9 cellular contexts compared by ENCODE assay signal in genomic region chr14:89040080-89040437, GRCh38.
DNase-seq lines count a peak whose midpoint lies in the region; ATAC-seq and TF ChIP-seq lines count a peak whose summit lies in the region.
"Had no signal": no experiment of that assay in that cellular context is flagged by ENCODE, and none has a peak within 500 bp of the region (broad histone marks: within the 10 kb centered on the region; RNA-seq: fewer than 3 reads in every experiment).

No MANE protein-coding gene starts in this region.

- no peaks in the 10 kb centered on the region for H4K20me1 ChIP-seq in neural progenitor cell (ENCODE audit: low read depth)

- peaks cover 4 to 9% (median 7%) of the 10 kb centered on the region in 4 donors for H3K4me1 Mint-ChIP-seq in CD4-positive, alpha-beta memory T cell
- peaks cover 21% of the 10 kb centered on the region for H3K4me1 Mint-ChIP-seq in HFFc6 (ENCODE audit: low read depth)
- peaks cover 15% of the 10 kb centered on the region for H3K4me1 Mint-ChIP-seq in neural progenitor cell

- no peak overlapping the region for H3K4me2 ChIP-seq in neural progenitor cell

- no peak overlapping the region for H3K27ac ChIP-seq in CD4-positive, alpha-beta memory T cell (ENCODE audit: low read depth, low read length)
- H3K27ac ChIP-seq in neural progenitor cell: no peak overlapping the region
- H3K27ac ChIP-seq in testis: peak overlapping the region in 1 of 2 donors; percentile 78
- H3K27ac ChIP-seq: foreskin keratinocyte had no signal

- H3K9me3 ChIP-seq in CD4-positive, alpha-beta memory T cell (ENCODE audit: control insufficient read depth in 1 of 2, low read length in 2 of 2): no peaks in the 10 kb centered on the region
- H3K9me3 ChIP-seq in adipocyte (ENCODE audit: control insufficient read depth, low read length): peaks cover 6% of the 10 kb centered on the region
- no peaks in the 10 kb centered on the region for H3K9me3 ChIP-seq in neural progenitor cell (ENCODE audit: low read depth)
- no peaks in the 10 kb centered on the region for H3K9me3 ChIP-seq in testis

- no peak for TF ChIP-seq POLR2A in testis (IDR thresholded peaks at IDR 0.05)

- peaks cover 11% of the 10 kb centered on the region for H3K4me1 ChIP-seq in CD4-positive, alpha-beta memory T cell (ENCODE audit: insufficient read depth, low read length)
- H3K4me1 ChIP-seq in adipocyte (ENCODE audit: control insufficient read depth, insufficient read depth, low read length): peaks cover 15% of the 10 kb centered on the region
- peaks cover 4% of the 10 kb centered on the region for H3K4me1 ChIP-seq in neural progenitor cell
- no peaks in the 10 kb centered on the region for H3K4me1 ChIP-seq in testis
- H3K4me1 ChIP-seq: foreskin keratinocyte had no signal

- CTCF ChIA-PET in CD4-positive, alpha-beta memory T cell (lab: Charles Lee; ENCODE audit: partially characterized antibody): interaction anchor here (0.8 to 4.3 kb wide), 9 partner anchors 12 to 874 kb away, joined by 3 to 31 read pairs (median 6); no protein-coding TSS in a partner anchor

- H3K9me3 Mint-ChIP-seq in CD4-positive, alpha-beta memory T cell: peaks cover 0 to 10% (median 3%) of the 10 kb centered on the region in 8 donors
- peaks cover 4% of the 10 kb centered on the region; the same call in 1 of the 2 replicates for H3K9me3 Mint-ChIP-seq in HFFc6
- H3K9me3 Mint-ChIP-seq in neural progenitor cell: peaks cover 3% of the 10 kb centered on the region

- no peaks in the 10 kb centered on the region for H3F3A ChIP-seq in neural progenitor cell (ENCODE audit: low read depth)

- POLR2A ChIA-PET in CD4-positive, alpha-beta memory T cell (lab: Charles Lee; ENCODE audit: partially characterized antibody): no interaction called here

- H3K79me2 ChIP-seq in neural progenitor cell (ENCODE audit: low read depth): no peaks in the 10 kb centered on the region

- peaks cover 17% of the 10 kb centered on the region in 2 donors for H3K27me3 Mint-ChIP-seq in CD4-positive, alpha-beta memory T cell
- H3K27me3 Mint-ChIP-seq in HFFc6 (ENCODE audit: insufficient read depth): peaks cover 8% of the 10 kb centered on the region
- peaks cover 13% of the 10 kb centered on the region for H3K27me3 Mint-ChIP-seq in neural progenitor cell (ENCODE audit: insufficient read depth, low read depth)

- no peak overlapping the region for H3K4me3 ChIP-seq in CD4-positive, alpha-beta memory T cell (ENCODE audit: low read length in 2 of 2)
- H3K4me3 ChIP-seq in adipocyte (ENCODE audit: low read length): peak overlapping the region; percentile 71
- no peak overlapping the region for H3K4me3 ChIP-seq in neural progenitor cell
- H3K4me3 ChIP-seq in testis: peak overlapping the region in 1 of 2 donors; percentile 51

- intact Hi-C loops in CD4-positive, alpha-beta memory T cell (cut with micrococcal nuclease): loop anchor here (1.0 kb wide), 3 partner anchors 137 to 875 kb away; no protein-coding TSS in a partner anchor
- intact Hi-C loops in testis (cut with DNase I; ENCODE audit: low total_unique reads): loop anchor here (10.0 kb wide), 1 partner anchor 705 kb away; no protein-coding TSS in a partner anchor

- peaks cover 5% of the 10 kb centered on the region for H3K27me3 ChIP-seq in CD4-positive, alpha-beta memory T cell (ENCODE audit: insufficient read depth, low read length)
- H3K27me3 ChIP-seq in adipocyte (replicated peaks; ENCODE audit: control insufficient read depth, insufficient read depth, low read length) (peaks cover 16% of the 10 kb centered on the region), neural progenitor cell (peaks cover 7% of the 10 kb centered on the region), testis (no peaks in the 10 kb centered on the region)
- H3K27me3 ChIP-seq: foreskin keratinocyte had no signal

- WGBS in testis, 2 donors: 34 to 39% methylated on average over 5 of the region's 5 CpGs

- H3K27ac Mint-ChIP-seq in CD4-positive, alpha-beta memory T cell: no peak overlapping the region
- peak overlapping the region; percentile 95; the same call in 1 of the 2 replicates for H3K27ac Mint-ChIP-seq in HFFc6
- no peak overlapping the region for H3K27ac Mint-ChIP-seq in neural progenitor cell

- peak overlapping the region; percentile 98 for H2AFZ ChIP-seq in neural progenitor cell (replicated peaks)

- H3K9ac ChIP-seq in adipocyte (ENCODE audit: low read length): peak overlapping the region; percentile 60
- H3K9ac ChIP-seq in neural progenitor cell: no peak overlapping the region

- no peaks in the 10 kb centered on the region for H3K36me3 Mint-ChIP-seq in CD4-positive, alpha-beta memory T cell
- H3K36me3 Mint-ChIP-seq in HFFc6 (ENCODE audit: low read depth) (peaks cover 10% of the 10 kb centered on the region), neural progenitor cell (peaks cover 2% of the 10 kb centered on the region)

- TF ChIP-seq CTCF in HFFc6 (IDR thresholded peaks at IDR 0.05) (no peak), neural progenitor cell (IDR thresholded peaks at IDR 0.05) (no peak), testis (IDR thresholded peaks at IDR 0.05) (no peak)

- H3K36me3 ChIP-seq in CD4-positive, alpha-beta memory T cell (ENCODE audit: insufficient read depth, low read length): no peaks in the 10 kb centered on the region
- no peaks in the 10 kb centered on the region for H3K36me3 ChIP-seq in adipocyte (ENCODE audit: control insufficient read depth, insufficient read depth, low read length, severe bottlenecking)
- H3K36me3 ChIP-seq in neural progenitor cell: no peaks in the 10 kb centered on the region
- H3K36me3 ChIP-seq in testis (ENCODE audit: low read depth, missing control alignments): no peaks in the 10 kb centered on the region

- ATAC-seq in HG02970 (IDR thresholded peaks at IDR 0.05; ENCODE audit: low FRiP score, unreplicated experiment) (no peak), GM21528 (IDR thresholded peaks at IDR 0.05; ENCODE audit: low FRiP score, unreplicated experiment) (no peak)

- DNase-seq in CD4-positive, alpha-beta memory T cell: no peak
- no peak for DNase-seq in HFFc6
- no peak for DNase-seq in adipocyte (ENCODE audit: low read depth)
- DNase-seq in neural progenitor cell (ENCODE audit: low spot score): no peak
- DNase-seq in stimulated activated CD4-positive, alpha-beta T cell treated with anti-CD3 and anti-CD28 coated beads, Interleukin-4, amount 100 ng/mL, for 4 hours: no peak
- no peak for DNase-seq in testis

- peak overlapping the region in 5 of 8 donors; percentile 17 to 85 (median 69) for H3K4me3 Mint-ChIP-seq in CD4-positive, alpha-beta memory T cell
- H3K4me3 Mint-ChIP-seq in HFFc6 (peak overlapping the region; percentile 87; the same call in 1 of the 2 replicates), neural progenitor cell (peak overlapping the region; percentile 69)
